Comparison of ENCODE assay signal across 25 cellular contexts in the genomic region with DNA sequence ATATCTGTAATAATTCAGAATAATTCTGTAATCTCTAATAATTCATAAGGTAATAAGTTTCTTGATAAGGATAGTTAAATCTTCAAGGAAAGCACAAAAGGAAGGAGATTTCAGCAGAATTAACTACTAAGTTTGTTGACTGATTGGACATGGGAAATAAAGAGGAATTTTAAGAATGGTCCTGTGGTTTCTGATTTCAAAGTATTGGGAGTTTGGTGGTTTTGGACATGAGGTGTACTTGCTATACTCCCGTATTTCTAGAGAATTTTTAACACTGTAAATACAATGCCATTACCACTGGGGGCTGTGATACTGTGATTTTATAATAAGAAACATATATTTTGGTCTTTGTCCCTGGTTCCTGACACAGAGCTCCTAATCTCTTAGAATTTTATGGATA.
DNase-seq lines count a peak whose midpoint lies in the region; ATAC-seq, FAIRE-seq and TF ChIP-seq lines count a peak whose summit lies in the region.
"Had no signal": no experiment of that assay in that cellular context is flagged by ENCODE, and none has a peak within 500 bp of the region (broad histone marks: within the 10 kb centered on the region; RNA-seq: fewer than 3 reads in every experiment).

No MANE protein-coding gene starts in this region.

- intact Hi-C loops in testis (cut with DNase I; ENCODE audit: low total_unique reads): no loop called here

- H3K36me3 ChIP-seq in astrocyte (ENCODE audit: insufficient read depth, low read length): no peaks in the 10 kb centered on the region
- no peaks in the 10 kb centered on the region for H3K36me3 ChIP-seq in testis (ENCODE audit: low read depth, missing control alignments)
- no peaks in the 10 kb centered on the region for H3K36me3 ChIP-seq in MG63
- H3K36me3 ChIP-seq: HAP-1, Peyer's patch, SJSA1 had no signal

- DNase-seq in EL: peak; percentile 25
- DNase-seq in astrocyte (ENCODE audit: low read depth): peak; percentile 55
- peak; percentile 18 for DNase-seq in fibroblast of the aortic adventitia (ENCODE audit: low read depth)
- no peak for DNase-seq in testis
- no peak for DNase-seq in NCI-H2171 treated with DMSO at 0.1 percent for 48 hours (lab: John Stamatoyannopoulos, UW)
- DNase-seq in MG63: no peak
- DNase-seq: ACHN, DMS53, GM23248, KBM-7, NCI-H1105, NCI-H146, NCI-H2029, NCI-H345, NCI-H526, Peyer's patch had no signal

- H3K9me3 ChIP-seq in astrocyte (ENCODE audit: insufficient read depth, low read depth, low read length) (no peaks in the 10 kb centered on the region), testis (no peaks in the 10 kb centered on the region), MG63 (no peaks in the 10 kb centered on the region)
- H3K9me3 ChIP-seq: HAP-1, Peyer's patch, SJSA1 had no signal

- H3K36me3 Mint-ChIP-seq in astrocyte (ENCODE audit: low read depth, unreplicated experiment): no peaks in the 10 kb centered on the region

- H3K4me3 ChIP-seq in astrocyte (ENCODE audit: insufficient read depth, low read depth, low read length): no peak overlapping the region
- no peak overlapping the region for H3K4me3 ChIP-seq in fibroblast of the aortic adventitia (ENCODE audit: low read depth, low read length)
- no peak overlapping the region for H3K4me3 ChIP-seq in testis
- H3K4me3 ChIP-seq in MG63: no peak overlapping the region
- H3K4me3 ChIP-seq: GM12878, GM23248, HAP-1, Peyer's patch, SJSA1 had no signal

- ATAC-seq in GM18520 (IDR thresholded peaks at IDR 0.05; ENCODE audit: unreplicated experiment): no peak
- ATAC-seq: GM12878, HepG2 had no signal

- TF ChIP-seq CTCF in astrocyte (IDR thresholded peaks at IDR 0.05; ENCODE audit: insufficient read depth, low read depth, low read length) (no peak), fibroblast of the aortic adventitia (IDR thresholded peaks at IDR 0.05; ENCODE audit: insufficient read depth, low read length) (no peak), testis (IDR thresholded peaks at IDR 0.05) (no peak)

- H3K9ac ChIP-seq in astrocyte (ENCODE audit: low read length): no peak overlapping the region
- H3K9ac ChIP-seq: GM23248 had no signal

- no peak for TF ChIP-seq POLR2A in testis (IDR thresholded peaks at IDR 0.05)

- H3K4me1 ChIP-seq in astrocyte (ENCODE audit: insufficient read depth, low read length) (no peaks in the 10 kb centered on the region), testis (no peaks in the 10 kb centered on the region)
- H3K4me1 ChIP-seq: HAP-1, Peyer's patch, SJSA1 had no signal

- no peak overlapping the region for H3K27ac Mint-ChIP-seq in astrocyte (ENCODE audit: unreplicated experiment)
- H3K27ac Mint-ChIP-seq: B cell had no signal

- H3K27me3 ChIP-seq in astrocyte (ENCODE audit: insufficient read depth, low read length) (no peaks in the 10 kb centered on the region), testis (no peaks in the 10 kb centered on the region), MG63 (no peaks in the 10 kb centered on the region)
- H3K27me3 ChIP-seq: Peyer's patch, SJSA1 had no signal

- no peaks in the 10 kb centered on the region for H3K79me2 ChIP-seq in astrocyte (ENCODE audit: insufficient read depth, low read length)

- no peak for FAIRE-seq in astrocyte (lab: Jason Lieb, UNC)
- FAIRE-seq: D721Med, GM12878, HepG2 had no signal

- no peak overlapping the region for H3K4me2 ChIP-seq in astrocyte (ENCODE audit: low read length)

- no peak overlapping the region for H2AFZ ChIP-seq in astrocyte (ENCODE audit: low read depth, low read length)
- H2AFZ ChIP-seq: GM23248 had no signal

- H4K20me1 ChIP-seq in astrocyte (ENCODE audit: insufficient read depth, low read length): no peaks in the 10 kb centered on the region

- peaks cover 15% of the 10 kb centered on the region for H3K4me1 Mint-ChIP-seq in astrocyte (ENCODE audit: low read depth, unreplicated experiment)
- H3K4me1 Mint-ChIP-seq: B cell, CD14-positive monocyte had no signal

- WGBS in testis, 2 donors: 74 to 89% methylated on average over 1 of the region's 1 CpG

- H3K27me3 Mint-ChIP-seq in astrocyte (ENCODE audit: low read depth, unreplicated experiment): no peaks in the 10 kb centered on the region

- H3K4me3 Mint-ChIP-seq in astrocyte (ENCODE audit: unreplicated experiment): no peak overlapping the region
- H3K4me3 Mint-ChIP-seq: B cell, CD14-positive monocyte had no signal

- peaks cover 2% of the 10 kb centered on the region for H3K9me3 Mint-ChIP-seq in astrocyte (ENCODE audit: unreplicated experiment)

- H3K27ac ChIP-seq in astrocyte (ENCODE audit: low read depth, low read length): no peak overlapping the region
- H3K27ac ChIP-seq in testis: no peak overlapping the region
- H3K27ac ChIP-seq: GM23248, HL-60, Peyer's patch, SJSA1 had no signal

Comparison
In these comparisons a context has a peak if more than half of its experiments do, and no peak if none do; other contexts are left out.
1. DNase-seq: peak in EL (single experiment), astrocyte (single experiment) and fibroblast of the aortic adventitia (single experiment); none in testis (single experiment), NCI-H2171 treated with DMSO at 0.1 percent for 48 hours (single experiment) and MG63 (single experiment).